In genomic region chr1:202145325-202146140, GRCh38 we compare ENCODE assay signal across 8 cellular contexts. TPM values are rescaled to one million over a fixed set of nuclear protein-coding genes. Genes with fewer than 3 reads are reported as not detected.
DNase-seq lines count a peak whose midpoint lies in the region; ATAC-seq and TF ChIP-seq lines count a peak whose summit lies in the region.

No MANE protein-coding gene starts in this region.

- no peak for ATAC-seq in gastroesophageal sphincter
- ATAC-seq in stimulated activated effector memory CD8-positive, alpha-beta T cell treated with anti-CD3 and anti-CD28 coated beads, Interleukin-12 subunit alpha, Interleukin-12 subunit beta, amount 100 ng/mL, for 72 hours, result peak; percentile 83

- TF ChIP-seq POLR2A in gastroesophageal sphincter (IDR thresholded peaks at IDR 0.05), result no peak

- no peak for TF ChIP-seq EP300 in gastroesophageal sphincter (IDR thresholded peaks at IDR 0.05)

- H3K27ac ChIP-seq in gastroesophageal sphincter, result peak overlapping the region in 3 of 4 donors; percentile 94 to 97 (median 94)

- no peak for TF ChIP-seq CTCF in gastroesophageal sphincter (IDR thresholded peaks at IDR 0.05)

- peaks cover 0 to 42% (median 17%) of the 10 kb centered on the region in 3 donors for H3K4me1 ChIP-seq in gastroesophageal sphincter

- H3K9me3 ChIP-seq in gastroesophageal sphincter, result no peaks in the 10 kb centered on the region

- no peaks in the 10 kb centered on the region for H3K9me3 Mint-ChIP-seq in activated CD4-positive, alpha-beta memory T cell treated with anti-CD3 and anti-CD28 coated beads for 36 hours
- no peaks in the 10 kb centered on the region for H3K9me3 Mint-ChIP-seq in stimulated activated effector memory CD8-positive, alpha-beta T cell treated with anti-CD3 and anti-CD28 coated beads, Interleukin-12 subunit alpha, Interleukin-12 subunit beta, amount 100 ng/mL, for 72 hours

- no peaks in the 10 kb centered on the region for H3K27me3 ChIP-seq in gastroesophageal sphincter

- H3K36me3 ChIP-seq in gastroesophageal sphincter, result no peaks in the 10 kb centered on the region

- POLR2A ChIA-PET in activated CD4-positive, alpha-beta memory T cell treated with anti-CD3 and anti-CD28 coated beads for 36 hours (lab: Charles Lee), result interaction anchor here (4.6 to 8.2 kb wide), 2 partner anchors 10 to 16 kb away, joined by 23 to 57 read pairs; partner anchors contain the start of gene PTPN7

- H3K27ac Mint-ChIP-seq in activated CD4-positive, alpha-beta memory T cell treated with anti-CD3 and anti-CD28 coated beads for 36 hours, result peak overlapping the region; percentile 78
- peak overlapping the region; percentile 93 for H3K27ac Mint-ChIP-seq in stimulated activated effector memory CD8-positive, alpha-beta T cell treated with anti-CD3 and anti-CD28 coated beads, Interleukin-12 subunit alpha, Interleukin-12 subunit beta, amount 100 ng/mL, for 72 hours

- CTCF ChIA-PET in activated CD4-positive, alpha-beta memory T cell treated with anti-CD3 and anti-CD28 coated beads for 36 hours (lab: Charles Lee), result interaction anchor here (2.5 to 2.8 kb wide), 2 partner anchors 10 to 11 kb away, joined by 15 to 17 read pairs; no protein-coding TSS in a partner anchor

- peak overlapping the region; percentile 71 for H3K4me3 Mint-ChIP-seq in activated CD4-positive, alpha-beta memory T cell treated with anti-CD3 and anti-CD28 coated beads for 36 hours
- H3K4me3 Mint-ChIP-seq in stimulated activated effector memory CD8-positive, alpha-beta T cell treated with anti-CD3 and anti-CD28 coated beads, Interleukin-12 subunit alpha, Interleukin-12 subunit beta, amount 100 ng/mL, for 72 hours, result peak overlapping the region; percentile 99

- DNase-seq in stimulated activated CD4-positive, alpha-beta T cell treated with anti-CD3 and anti-CD28 coated beads, Interleukin-2, amount 100 ng/mL, for 24 hours, result peak; percentile 46 to 53
- DNase-seq in stimulated activated CD4-positive, alpha-beta T cell treated with anti-CD3 and anti-CD28 coated beads, Interleukin-12 subunit alpha, Interleukin-12 subunit beta, amount 100 ng/mL, for 4 hours, result no peak
- DNase-seq in activated CD4-positive, alpha-beta memory T cell treated with anti-CD3 and anti-CD28 coated beads for 36 hours, result peak; percentile 72
- DNase-seq in stimulated activated effector memory CD8-positive, alpha-beta T cell treated with anti-CD3 and anti-CD28 coated beads, Interleukin-12 subunit alpha, Interleukin-12 subunit beta, amount 100 ng/mL, for 72 hours (ENCODE audit: low spot score in 2 of 2), result peak; percentile 30 to 82
- DNase-seq in hippocampal formation (lab: John Stamatoyannopoulos, UW) (no peak), NK-92 (lab: John Stamatoyannopoulos, UW; ENCODE audit: unreplicated experiment) (no peak), SHP77 (lab: John Stamatoyannopoulos, UW) (no peak)

- intact Hi-C loops in activated CD4-positive, alpha-beta memory T cell treated with anti-CD3 and anti-CD28 coated beads for 36 hours (cut with micrococcal nuclease), result loop anchor here (1.0 kb wide), 1 partner anchor 15 kb away; the partner anchor contains the start of gene PTPN7

- H3K4me1 Mint-ChIP-seq in activated CD4-positive, alpha-beta memory T cell treated with anti-CD3 and anti-CD28 coated beads for 36 hours (ENCODE audit: low read depth), result peaks cover 34% of the 10 kb centered on the region
- peaks cover 37% of the 10 kb centered on the region for H3K4me1 Mint-ChIP-seq in stimulated activated effector memory CD8-positive, alpha-beta T cell treated with anti-CD3 and anti-CD28 coated beads, Interleukin-12 subunit alpha, Interleukin-12 subunit beta, amount 100 ng/mL, for 72 hours

- 18 to 57% methylated on average over 3 to 14 of the region's 15 CpGs for WGBS in gastroesophageal sphincter (ENCODE audit: low coverage in 1 of 2), 2 donors

- peaks cover 27% of the 10 kb centered on the region for H3K36me3 Mint-ChIP-seq in activated CD4-positive, alpha-beta memory T cell treated with anti-CD3 and anti-CD28 coated beads for 36 hours
- H3K36me3 Mint-ChIP-seq in stimulated activated effector memory CD8-positive, alpha-beta T cell treated with anti-CD3 and anti-CD28 coated beads, Interleukin-12 subunit alpha, Interleukin-12 subunit beta, amount 100 ng/mL, for 72 hours, result peaks cover 65% of the 10 kb centered on the region

- H3K27me3 Mint-ChIP-seq in activated CD4-positive, alpha-beta memory T cell treated with anti-CD3 and anti-CD28 coated beads for 36 hours, result no peaks in the 10 kb centered on the region

- H3K4me3 ChIP-seq in gastroesophageal sphincter, result peak overlapping the region; percentile 90 to 93

RNA-seq across cellular contexts. Expression of gene ARL8A, which starts 1.0 kb away (rescaled TPM):
- total RNA-seq in activated CD4-positive, alpha-beta memory T cell treated with anti-CD3 and anti-CD28 coated beads for 36 hours, result 10 to 100 TPM; 38.2 to 40.4 TPM
- 10 to 100 TPM; 34.9 to 57.5 (median 43.6) TPM for total RNA-seq in gastroesophageal sphincter

RNA-seq across cellular contexts. Expression of gene PTPN7, which starts 14.9 kb away (rescaled TPM):
- 100 to 1,000 TPM; 197 to 199 TPM for total RNA-seq in activated CD4-positive, alpha-beta memory T cell treated with anti-CD3 and anti-CD28 coated beads for 36 hours
- total RNA-seq in gastroesophageal sphincter, result 1 to 10 TPM in 3 of 4 donors, under 1 TPM in 1; 0.78 to 2.0 (median 1.7) TPM

RNA-seq across cellular contexts. Expression of gene GPR37L1, which starts 22.8 kb away (rescaled TPM):
- total RNA-seq in activated CD4-positive, alpha-beta memory T cell treated with anti-CD3 and anti-CD28 coated beads for 36 hours, result not detected
- total RNA-seq in gastroesophageal sphincter, result under 1 TPM; 0.16 to 0.39 (median 0.27) TPM

RNA-seq across cellular contexts. Expression of gene LGR6, which starts 48.1 kb away (rescaled TPM):
- under 1 TPM; 0.05 to 0.10 TPM for total RNA-seq in activated CD4-positive, alpha-beta memory T cell treated with anti-CD3 and anti-CD28 coated beads for 36 hours
- total RNA-seq in gastroesophageal sphincter, result 1 to 10 TPM in 1 of 4 donors, under 1 TPM in 3; 0.12 to 2.8 (median 0.48) TPM

Comparison
In these comparisons a context has a peak if more than half of its experiments do, and no peak if none do; other contexts are left out.
1. DNase-seq: peak in stimulated activated CD4-positive, alpha-beta T cell treated with anti-CD3 and anti-CD28 coated beads, Interleukin-2, amount 100 ng/mL, for 24 hours (2 of 2), activated CD4-positive, alpha-beta memory T cell treated with anti-CD3 and anti-CD28 coated beads for 36 hours (single experiment) and stimulated activated effector memory CD8-positive, alpha-beta T cell treated with anti-CD3 and anti-CD28 coated beads, Interleukin-12 subunit alpha, Interleukin-12 subunit beta, amount 100 ng/mL, for 72 hours (2 of 2); none in stimulated activated CD4-positive, alpha-beta T cell treated with anti-CD3 and anti-CD28 coated beads, Interleukin-12 subunit alpha, Interleukin-12 subunit beta, amount 100 ng/mL, for 4 hours (single experiment), hippocampal formation (0 of 2), NK-92 (single experiment) and SHP77 (0 of 2).
2. RNA of gene PTPN7, which starts 14.9 kb away (total RNA-seq): 197 to 199 TPM in activated CD4-positive, alpha-beta memory T cell treated with anti-CD3 and anti-CD28 coated beads for 36 hours; 0.78 to 2.0 TPM in gastroesophageal sphincter; every median in the first group is over 10 times any median in the second.